In the genomic region with DNA sequence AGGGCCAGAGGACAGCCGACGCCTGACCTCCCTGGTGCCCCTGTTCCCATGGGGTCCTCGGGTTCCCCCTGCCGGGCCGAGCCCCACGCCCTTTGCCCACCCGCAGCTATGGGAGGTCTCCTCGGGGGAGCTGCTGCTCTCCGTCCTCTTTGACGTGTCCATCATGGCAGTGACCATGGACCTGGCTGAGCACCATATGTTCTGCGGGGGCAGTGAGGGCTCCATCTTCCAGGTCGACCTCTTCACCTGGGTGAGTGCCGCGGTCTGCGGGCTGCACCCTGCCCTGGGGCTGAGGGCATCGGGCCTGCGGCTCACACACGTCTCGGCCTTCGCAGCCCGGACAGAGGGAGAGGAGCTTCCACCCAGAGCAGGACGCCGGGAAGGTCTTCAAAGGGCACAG, we compare ENCODE assay signal across 1 cellular context.
TF ChIP-seq lines count a peak whose summit lies in the region.

No MANE protein-coding gene starts in this region.

TF ChIP-seq in IMR-90, 13 proteins besides CTCF, POLR2A, EP300 and RAD21 (continued from another document):
- no peak for TF ChIP-seq NFE2L2 (IDR thresholded peaks at IDR 0.05; ENCODE audit: low read depth, low read length)
